In the genomic region with DNA sequence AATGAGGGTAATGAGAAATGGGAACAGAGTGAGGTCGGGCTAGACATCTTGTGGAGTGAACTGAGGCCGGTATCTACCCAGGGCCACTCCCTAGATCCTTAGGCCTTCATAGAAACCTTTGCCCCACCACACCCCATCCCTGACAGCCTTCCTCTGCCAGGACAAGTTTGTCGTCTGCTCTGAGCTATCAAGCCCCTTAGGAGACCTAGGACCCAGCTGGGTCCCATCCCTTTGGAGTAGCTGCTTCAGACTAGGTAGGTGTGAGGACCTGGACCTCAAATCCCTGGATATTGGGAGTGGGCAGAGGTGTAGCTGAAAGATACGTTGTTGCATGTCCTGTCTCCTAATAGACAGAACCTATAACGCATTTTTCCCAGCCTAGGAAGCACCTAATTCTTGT, we compare ENCODE assay signal across 12 cellular contexts. TPM values are rescaled to one million over a fixed set of nuclear protein-coding genes. Genes with fewer than 3 reads are reported as not detected.
DNase-seq lines count a peak whose midpoint lies in the region; ATAC-seq and TF ChIP-seq lines count a peak whose summit lies in the region.
"Had no signal": no experiment of that assay in that cellular context is flagged by ENCODE, and none has a peak within 500 bp of the region (broad histone marks: within the 10 kb centered on the region; RNA-seq: fewer than 3 reads in every experiment).

Gene TMEM253, plus strand, starts transcription at position 136 of the 400 bp plus-strand sequence. CDS start 278 bp downstream, outside the sequence.

- peak within 1 kb of the TSS; percentile 77 for H3K27ac Mint-ChIP-seq in mesothelial cell of epicardium

- no peak within 1 kb of the TSS for H3K4me3 ChIP-seq in right atrium auricular region
- no peak within 1 kb of the TSS for H3K4me3 ChIP-seq in adipocyte (ENCODE audit: low read length)
- H3K4me3 ChIP-seq in vagina, result no peak within 1 kb of the TSS
- no peak within 1 kb of the TSS for H3K4me3 ChIP-seq in aorta (ENCODE audit: low read length in 2 of 2)

- ATAC-seq in left cardiac atrium (no peak), aorta (ENCODE audit: low FRiP score) (no peak), GM18858 (IDR thresholded peaks at IDR 0.05; ENCODE audit: unreplicated experiment) (no peak)

- H3K9me3 ChIP-seq in right atrium auricular region, result no peaks in the 10 kb centered on the region
- H3K9me3 ChIP-seq in adipocyte (ENCODE audit: control insufficient read depth, low read length), result no peaks in the 10 kb centered on the region
- H3K9me3 ChIP-seq in vagina, result no peaks in the 10 kb centered on the region
- no peaks in the 10 kb centered on the region for H3K9me3 ChIP-seq in aorta (ENCODE audit: control insufficient read depth, low read length)

- H3K27me3 Mint-ChIP-seq in mesothelial cell of epicardium (ENCODE audit: low read depth), result no peaks in the 10 kb centered on the region

- DNase-seq in right atrium auricular region (ENCODE audit: low spot score), result no peak
- no peak for DNase-seq in left cardiac atrium
- DNase-seq in adipocyte (ENCODE audit: low read depth), result no peak
- no peak for DNase-seq in mesothelial cell of epicardium (ENCODE audit: low spot score in 2 of 2, unreplicated experiment in 2 of 2)
- peak in 1 of 2 donors; percentile 47 for DNase-seq in vagina (ENCODE audit: extremely low spot score in 2 of 2)
- no peak for DNase-seq in aorta
- no peak for DNase-seq in NCI-H1694 treated with DMSO at 0.1 percent for 48 hours (lab: John Stamatoyannopoulos, UW)
- DNase-seq: brain microvascular endothelial cell; H7; NCI-H524 treated with DMSO at 0.1 percent for 48 hours; stimulated activated CD4-positive, alpha-beta T cell treated with anti-CD3 and anti-CD28 coated beads, Interleukin-1b, Interleukin-23, amount 100 ng/mL, for 48 hours had no signal

- no peak for TF ChIP-seq POLR2A in vagina (IDR thresholded peaks at IDR 0.05)

- TF ChIP-seq CTCF in right atrium auricular region (IDR thresholded peaks at IDR 0.05) (no peak), mesothelial cell of epicardium (IDR thresholded peaks at IDR 0.05; ENCODE audit: unreplicated experiment) (no peak), vagina (IDR thresholded peaks at IDR 0.05) (no peak)

- 86 to 89% methylated on average over 5 of the region's 5 CpGs for WGBS in aorta, 2 donors

- no peaks in the 10 kb centered on the region for H3K36me3 ChIP-seq in right atrium auricular region
- H3K36me3 ChIP-seq in adipocyte (ENCODE audit: control insufficient read depth, insufficient read depth, low read length, severe bottlenecking), result no peaks in the 10 kb centered on the region
- no peaks in the 10 kb centered on the region for H3K36me3 ChIP-seq in vagina
- H3K36me3 ChIP-seq in aorta (ENCODE audit: control insufficient read depth in 1 of 2, insufficient read depth in 2 of 2, low read length in 1 of 2), result no peaks in the 10 kb centered on the region
- H3K36me3 ChIP-seq: brain microvascular endothelial cell had no signal

- peak within 1 kb of the TSS; percentile 90 for H3K9ac ChIP-seq in adipocyte (ENCODE audit: low read length)

- peaks cover 49% of the 10 kb centered on the region for H3K4me1 Mint-ChIP-seq in mesothelial cell of epicardium

- H3K4me3 Mint-ChIP-seq in mesothelial cell of epicardium, result peak within 1 kb of the TSS; percentile 71

- intact Hi-C loops in left cardiac atrium (cut with DNase I), result no loop called here
- intact Hi-C loops in vagina (cut with DNase I), result loop anchor here (5.0 kb wide), 1 partner anchor 74 kb away; the partner anchor contains the start of gene NDRG2
- intact Hi-C loops in aorta (cut with DNase I), result no loop called here

- no peaks in the 10 kb centered on the region for H3K36me3 Mint-ChIP-seq in mesothelial cell of epicardium

- no peaks in the 10 kb centered on the region for H3K9me3 Mint-ChIP-seq in mesothelial cell of epicardium

- H3K27me3 ChIP-seq in right atrium auricular region (no peaks in the 10 kb centered on the region), adipocyte (replicated peaks; ENCODE audit: control insufficient read depth, insufficient read depth, low read length) (no peaks in the 10 kb centered on the region), vagina (no peaks in the 10 kb centered on the region), aorta (ENCODE audit: control insufficient read depth in 1 of 2, insufficient read depth in 2 of 2, low read length in 1 of 2) (no peaks in the 10 kb centered on the region)
- H3K27me3 ChIP-seq: brain microvascular endothelial cell had no signal

- H3K4me1 ChIP-seq in right atrium auricular region, result peaks cover 0 to 61% of the 10 kb centered on the region in 2 donors
- H3K4me1 ChIP-seq in adipocyte (ENCODE audit: control insufficient read depth, insufficient read depth, low read length), result peaks cover 48% of the 10 kb centered on the region
- H3K4me1 ChIP-seq in vagina, result peaks cover 60% of the 10 kb centered on the region
- H3K4me1 ChIP-seq in aorta (ENCODE audit: control insufficient read depth in 1 of 2, insufficient read depth in 2 of 2, low read length in 2 of 2), result no peaks in the 10 kb centered on the region

- H3K27ac ChIP-seq in right atrium auricular region (peak within 1 kb of the TSS; percentile 91 to 93), vagina (peak within 1 kb of the TSS; percentile 95), aorta (ENCODE audit: low read depth in 1 of 2, low read length in 2 of 2) (peak within 1 kb of the TSS in 1 of 2 donors; percentile 56)
- H3K27ac ChIP-seq: brain microvascular endothelial cell had no signal

RNA-seq across cellular contexts. Expression of gene TMEM253, which starts in this region (rescaled TPM):
- total RNA-seq in right atrium auricular region (not detected), left cardiac atrium (under 1 TPM; 0.26 to 0.82 TPM), mesothelial cell of epicardium (1.3 to 1.9 TPM (median 1.6 TPM) in 3 replicates), vagina (not detected), aorta (not detected)
- 1 to 10 TPM in 1 of 2 donors, under 1 TPM in 1; 0.64 to 6.4 TPM for polyA plus RNA-seq in aorta
